1 cellular context compared by ENCODE assay signal in the genomic region with DNA sequence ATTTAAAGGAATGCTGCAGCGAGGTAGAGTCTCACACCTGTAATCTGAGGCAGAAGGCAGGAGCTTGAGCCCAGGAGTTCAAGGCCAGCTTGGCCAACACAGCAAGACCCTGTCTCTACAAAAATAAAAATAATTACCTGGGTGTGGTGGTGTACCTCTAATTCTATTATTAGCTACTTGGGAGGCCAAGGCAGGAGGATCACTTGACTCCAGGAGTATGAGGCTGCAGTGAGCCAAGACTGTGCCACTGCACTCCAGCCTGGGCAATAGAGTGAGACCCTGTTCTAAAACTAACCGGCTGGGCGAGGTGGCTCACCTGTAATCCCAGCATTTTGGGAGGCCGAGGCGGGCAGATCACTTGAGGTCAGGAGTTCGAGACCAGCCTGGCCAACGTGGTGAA. TPM values are rescaled to one million over a fixed set of nuclear protein-coding genes. Genes with fewer than 3 reads are reported as not detected.
"Had no signal": no experiment of that assay in that cellular context is flagged by ENCODE, and none has a peak within 500 bp of the region (broad histone marks: within the 10 kb centered on the region; RNA-seq: fewer than 3 reads in every experiment).

No MANE protein-coding gene starts in this region.

RNA-seq across cellular contexts. Expression of a gene that starts 57.7 kb away (rescaled TPM):
- total RNA-seq: smooth muscle cell had no signal
- polyA plus RNA-seq: smooth muscle cell had no signal
